Comparison of ENCODE assay signal across 22 cellular contexts in genomic region chr7:47282790-47283496, GRCh38.
DNase-seq lines count a peak whose midpoint lies in the region; ATAC-seq, FAIRE-seq and TF ChIP-seq lines count a peak whose summit lies in the region.
"Had no signal": no experiment of that assay in that cellular context is flagged by ENCODE, and none has a peak within 500 bp of the region (broad histone marks: within the 10 kb centered on the region; RNA-seq: fewer than 3 reads in every experiment).

No MANE protein-coding gene starts in this region.

- H3K4me3 Mint-ChIP-seq in astrocyte (ENCODE audit: unreplicated experiment): no peak overlapping the region
- no peak overlapping the region for H3K4me3 Mint-ChIP-seq in CD8-positive, alpha-beta T cell

- CTCF ChIA-PET in CD8-positive, alpha-beta T cell (lab: Charles Lee): no interaction called here

- no peaks in the 10 kb centered on the region for H3K27me3 Mint-ChIP-seq in astrocyte (ENCODE audit: low read depth, unreplicated experiment)
- H3K27me3 Mint-ChIP-seq in CD8-positive, alpha-beta T cell (ENCODE audit: low read depth): no peaks in the 10 kb centered on the region

- intact Hi-C loops in left colon (cut with DNase I, micrococcal nuclease) (no loop called here), sciatic nerve (cut with DNase I) (no loop called here)
- intact Hi-C loops in CD8-positive, alpha-beta T cell (cut with DNase I, micrococcal nuclease): no loop called here

- no peak overlapping the region for H2AFZ ChIP-seq in astrocyte (ENCODE audit: low read depth, low read length)
- H2AFZ ChIP-seq: GM23248 had no signal

- in situ Hi-C loops in G401 (cut with HindIII; ENCODE audit: low sequenced_read_pairs): no loop called here

- H3K27me3 ChIP-seq in astrocyte (ENCODE audit: insufficient read depth, low read length): no peaks in the 10 kb centered on the region
- H3K27me3 ChIP-seq in CD8-positive, alpha-beta T cell (ENCODE audit: insufficient read depth, low read length): no peaks in the 10 kb centered on the region
- H3K27me3 ChIP-seq: BLaER1 treated with 17β-estradiol and CSF1 and Interleukin-3, amounts not matched to agents 10 nM and 100 nM; MG63 had no signal

- peaks cover 52% of the 10 kb centered on the region for H3K36me3 ChIP-seq in astrocyte (ENCODE audit: insufficient read depth, low read length)
- H3K36me3 ChIP-seq in CD8-positive, alpha-beta T cell (ENCODE audit: insufficient read depth, low read length): no peaks in the 10 kb centered on the region

- no peaks in the 10 kb centered on the region for H3K79me2 ChIP-seq in astrocyte (ENCODE audit: insufficient read depth, low read length)

- no peak for TF ChIP-seq CTCF in astrocyte (IDR thresholded peaks at IDR 0.05; ENCODE audit: insufficient read depth, low read depth, low read length)
- no peak for TF ChIP-seq CTCF in CD8-positive, alpha-beta T cell (IDR thresholded peaks at IDR 0.05)

- H3K27ac ChIP-seq in astrocyte (ENCODE audit: low read depth, low read length): no peak overlapping the region
- no peak overlapping the region for H3K27ac ChIP-seq in CD8-positive, alpha-beta T cell (ENCODE audit: low read depth, low read length)
- H3K27ac ChIP-seq: GM23248 had no signal

- peak; percentile 55 for ATAC-seq in left colon
- no peak for ATAC-seq in sciatic nerve
- no peak for ATAC-seq in CD8-positive, alpha-beta T cell
- ATAC-seq in HG03521 (IDR thresholded peaks at IDR 0.05; ENCODE audit: unreplicated experiment): no peak
- no peak for ATAC-seq in GM21717 (IDR thresholded peaks at IDR 0.05; ENCODE audit: unreplicated experiment)
- ATAC-seq: SK-N-SH treated with all-trans-retinoic acid at 6 μM for 48 hours had no signal

- peak overlapping the region; percentile 8 for H3K27ac Mint-ChIP-seq in astrocyte (ENCODE audit: unreplicated experiment)
- H3K27ac Mint-ChIP-seq in CD8-positive, alpha-beta T cell: no peak overlapping the region

- H3K9me3 Mint-ChIP-seq in astrocyte (ENCODE audit: unreplicated experiment): peaks cover 11% of the 10 kb centered on the region
- peaks cover 2% of the 10 kb centered on the region for H3K9me3 Mint-ChIP-seq in CD8-positive, alpha-beta T cell

- no peak for FAIRE-seq in astrocyte (lab: Jason Lieb, UNC)

- peak; percentile 64 for DNase-seq in G401 (ENCODE audit: low spot score)
- no peak for DNase-seq in astrocyte (ENCODE audit: low read depth)
- no peak for DNase-seq in left colon
- DNase-seq in sciatic nerve (ENCODE audit: low spot score): peak; percentile 30
- DNase-seq in CD8-positive, alpha-beta T cell: no peak
- DNase-seq in NCI-H524 (lab: John Stamatoyannopoulos, UW): no peak
- DNase-seq: DMS 273 treated with DMSO at 0.1 percent for 48 hours, GDM1, GM23248, Kasumi-1, MG63, NCI-H1048, NCI-H1436 treated with DMSO at 0.1 percent for 48 hours, NCI-H2081, NCI-H774, RPMI8226, SIG-M5 had no signal

- POLR2A ChIA-PET in CD8-positive, alpha-beta T cell (lab: Charles Lee): no interaction called here

- no peak overlapping the region for H3K4me3 ChIP-seq in astrocyte (ENCODE audit: insufficient read depth, low read depth, low read length)
- no peak overlapping the region for H3K4me3 ChIP-seq in CD8-positive, alpha-beta T cell (ENCODE audit: low read depth, low read length)
- H3K4me3 ChIP-seq: BLaER1 treated with 17β-estradiol and CSF1 and Interleukin-3, amounts not matched to agents 10 nM and 100 nM; GM23248; HAP-1; MG63 had no signal

- H3K36me3 Mint-ChIP-seq in astrocyte (ENCODE audit: low read depth, unreplicated experiment): peaks cover 60% of the 10 kb centered on the region
- H3K36me3 Mint-ChIP-seq in CD8-positive, alpha-beta T cell: no peaks in the 10 kb centered on the region

- H3K9me3 ChIP-seq in astrocyte (ENCODE audit: insufficient read depth, low read depth, low read length): no peaks in the 10 kb centered on the region
- no peaks in the 10 kb centered on the region for H3K9me3 ChIP-seq in CD8-positive, alpha-beta T cell (ENCODE audit: low read length)
- H3K9me3 ChIP-seq: HAP-1, MG63 had no signal

- H3K9ac ChIP-seq in astrocyte (ENCODE audit: low read length): no peak overlapping the region
- H3K9ac ChIP-seq: BLaER1 treated with 17β-estradiol and CSF1 and Interleukin-3, amounts not matched to agents 10 nM and 100 nM; GM23248 had no signal

- peaks cover 18% of the 10 kb centered on the region for H4K20me1 ChIP-seq in astrocyte (ENCODE audit: insufficient read depth, low read length)

- no peaks in the 10 kb centered on the region for H3K4me1 ChIP-seq in astrocyte (ENCODE audit: insufficient read depth, low read length)
- no peaks in the 10 kb centered on the region for H3K4me1 ChIP-seq in CD8-positive, alpha-beta T cell (ENCODE audit: insufficient read depth, low read length)
- H3K4me1 ChIP-seq: HAP-1 had no signal

- H3K4me1 Mint-ChIP-seq in astrocyte (ENCODE audit: low read depth, unreplicated experiment): peaks cover 3% of the 10 kb centered on the region
- no peaks in the 10 kb centered on the region for H3K4me1 Mint-ChIP-seq in CD8-positive, alpha-beta T cell (ENCODE audit: low read depth)

- H3K4me2 ChIP-seq in astrocyte (ENCODE audit: low read length): no peak overlapping the region
- H3K4me2 ChIP-seq: BLaER1 treated with 17β-estradiol and CSF1 and Interleukin-3, amounts not matched to agents 10 nM and 100 nM had no signal

Comparison
In these comparisons a context has a peak if more than half of its experiments do, and no peak if none do; other contexts are left out.
1. DNase-seq: peak in G401 (single experiment) and sciatic nerve (single experiment); none in astrocyte (single experiment), left colon (0 of 2), CD8-positive, alpha-beta T cell (0 of 7) and NCI-H524 (0 of 2).